ENCODE assay signal across 8 cellular contexts in genomic region chr7:129144095-129144833, GRCh38. TPM values are rescaled to one million over a fixed set of nuclear protein-coding genes. Genes with fewer than 3 reads are reported as not detected.
DNase-seq lines count a peak whose midpoint lies in the region; ATAC-seq, FAIRE-seq and TF ChIP-seq lines count a peak whose summit lies in the region.

Gene TSPAN33, plus strand, starts transcription at chr7:129144707. Its CDS starts 274 bp downstream, at chr7:129144981.

- ATAC-seq in GM19043 (IDR thresholded peaks at IDR 0.05; ENCODE audit: low read depth, unreplicated experiment) (peak; percentile 62), HG03280 (IDR thresholded peaks at IDR 0.05; ENCODE audit: unreplicated experiment) (peak; percentile 82)

- H3K56ac ChIP-seq in H1 (replicated peaks; ENCODE audit: insufficient read length, low read depth, low read length) (no peak within 1 kb of the TSS), mesendoderm (ENCODE audit: low read length) (peak within 1 kb of the TSS; percentile 37)

- no peaks in the 10 kb centered on the region for H3K79me2 ChIP-seq in H1 (ENCODE audit: control insufficient read depth in 1 of 2, insufficient read depth in 2 of 2, low read length in 2 of 2)
- no peaks in the 10 kb centered on the region for H3K79me2 ChIP-seq in mesendoderm (ENCODE audit: control insufficient read depth, insufficient read depth, low read length)

- TF ChIP-seq EP300 in H1 (IDR thresholded peaks at IDR 0.05; ENCODE audit: borderline replicate concordance in 1 of 2, low read depth in 2 of 2, low read length in 2 of 2): no peak

- H4K5ac ChIP-seq in H1 (ENCODE audit: insufficient read length, low read depth, low read length): no peak within 1 kb of the TSS
- no peak within 1 kb of the TSS for H4K5ac ChIP-seq in mesendoderm (ENCODE audit: low read length)

- CTCF ChIA-PET in activated CD8-positive, alpha-beta memory T cell treated with anti-CD3 and anti-CD28 coated beads for 36 hours (lab: Charles Lee): interaction anchor here (0.6 to 1.5 kb wide), 3 partner anchors 20 to 59 kb away, joined by 3 to 9 read pairs (median 5); no protein-coding TSS in a partner anchor
- CTCF ChIA-PET in H1 (lab: Charles Lee; ENCODE audit: partially characterized antibody): interaction anchor here (0.8 to 1.5 kb wide), 6 partner anchors 11 to 70 kb away, joined by 3 to 7 read pairs (median 4); no protein-coding TSS in a partner anchor

- DNase-seq in AML-193 (lab: John Stamatoyannopoulos, UW): peak; percentile 54 to 55
- DNase-seq in NCI-H526 (lab: John Stamatoyannopoulos, UW): peak; percentile 91 to 97
- peak in 1 of 2 experiments; percentile 88 for DNase-seq in H1 (ENCODE audit: low read depth in 1 of 2, low spot score in 2 of 2)
- peak; percentile 80 for DNase-seq in mesendoderm
- DNase-seq in stimulated activated CD8-positive, alpha-beta memory T cell treated with anti-CD3 and anti-CD28 coated beads, Interleukin-12 subunit alpha, Interleukin-12 subunit beta, amount 100 ng/mL, for 4 hours (ENCODE audit: low read depth): peak; percentile 39

- peaks cover 3% of the 10 kb centered on the region; the same call in 1 of the 2 replicates for H3K79me1 ChIP-seq in H1 (ENCODE audit: low read depth, low read length)
- H3K79me1 ChIP-seq in mesendoderm (ENCODE audit: low read length): no peaks in the 10 kb centered on the region

- no peak within 1 kb of the TSS for H2BK15ac ChIP-seq in H1 (ENCODE audit: low read length)
- H2BK15ac ChIP-seq in mesendoderm (replicated peaks; ENCODE audit: low read depth): no peak within 1 kb of the TSS

- no peak for TF ChIP-seq RAD21 in H1 (IDR thresholded peaks at IDR 0.05 in 1 of 2, conservative IDR thresholded peaks at IDR 0.05 in 1 of 2; ENCODE audit: low read depth in 2 of 2, low read length in 2 of 2)

- 4% methylated on average over 22 of the region's 43 CpGs; no CpG with 5 or more reads in 1 of the 2 experiments for WGBS in H1 (ENCODE audit: extremely low coverage in 1 of 2, insufficient coverage in 1 of 2, insufficient read length in 1 of 2, insufficient replicate concordance in 2 of 2, low coverage in 1 of 2, low lambda C conversion rate in 2 of 2, missing lambda C conversion rate in 1 of 2), 2 experiments
- no CpG with 5 or more reads among the region's 43 CpGs for WGBS in mesendoderm (ENCODE audit: extremely low coverage, insufficient coverage, low lambda C conversion rate)

- H3K36me3 ChIP-seq in H1 (ENCODE audit: control insufficient read depth in 2 of 4, insufficient read depth in 4 of 4, low read length in 3 of 4) (no peaks in the 10 kb centered on the region), mesendoderm (ENCODE audit: control insufficient read depth, insufficient read depth, low read length) (no peaks in the 10 kb centered on the region)

- peaks cover 6% of the 10 kb centered on the region for H3K23me2 ChIP-seq in H1 (ENCODE audit: low read depth, low read length)

- POLR2A ChIA-PET in activated CD8-positive, alpha-beta memory T cell treated with anti-CD3 and anti-CD28 coated beads for 36 hours (lab: Charles Lee): no interaction called here
- POLR2A ChIA-PET in H1 (lab: Charles Lee; ENCODE audit: partially characterized antibody): interaction anchor here (0.7 to 1.8 kb wide), 6 partner anchors 14 to 90 kb away, joined by 3 to 11 read pairs (median 4); no protein-coding TSS in a partner anchor

- H2BK5ac ChIP-seq in H1 (ENCODE audit: low read depth, low read length) (no peak within 1 kb of the TSS), mesendoderm (ENCODE audit: low read length) (no peak within 1 kb of the TSS)

- H2BK120ac ChIP-seq in H1 (replicated peaks; ENCODE audit: low read depth, low read length): no peak within 1 kb of the TSS
- H2BK120ac ChIP-seq in mesendoderm (ENCODE audit: low read depth, low read length): no peak within 1 kb of the TSS

- no peak within 1 kb of the TSS for H4K91ac ChIP-seq in H1 (replicated peaks; ENCODE audit: insufficient read length, low read length)

- H3K9ac ChIP-seq in H1 (replicated peaks in 1 of 4; ENCODE audit: extremely low read depth in 1 of 4, low read depth in 3 of 4, low read length in 3 of 4): peak within 1 kb of the TSS in 3 of 4 experiments; percentile 17 to 75 (median 55); a peak in 2 of 7 replicates
- peak within 1 kb of the TSS; percentile 48 for H3K9ac ChIP-seq in mesendoderm (ENCODE audit: low read length)

- H3K27ac ChIP-seq in H1 (ENCODE audit: low read depth, low read length) (no peak within 1 kb of the TSS), mesendoderm (ENCODE audit: low read depth, low read length) (no peak within 1 kb of the TSS)

- peaks cover 0 to 4% (median 2%) of the 10 kb centered on the region in 4 experiments; a peak in 4 of 7 replicates for H3K4me1 ChIP-seq in H1 (replicated peaks in 1 of 4; ENCODE audit: control insufficient read depth in 3 of 4, insufficient read depth in 4 of 4, low read length in 3 of 4)
- no peaks in the 10 kb centered on the region for H3K4me1 ChIP-seq in mesendoderm (ENCODE audit: control insufficient read depth, low read depth, low read length)

- H2BK12ac ChIP-seq in H1 (ENCODE audit: low read depth, low read length): 0 out of 2 replicates have a peak within 1 kb of the TSS, but pooled peaks have one; percentile 53

- no peak within 1 kb of the TSS; the same call in 1 of the 2 replicates for H3K18ac ChIP-seq in H1 (ENCODE audit: extremely low read depth, low read length)
- peak within 1 kb of the TSS; percentile 43 for H3K18ac ChIP-seq in mesendoderm (ENCODE audit: low read length)

- peaks cover 0 to 10% (median 3%) of the 10 kb centered on the region in 4 experiments; a peak in 4 of 7 replicates for H3K27me3 ChIP-seq in H1 (replicated peaks in 1 of 4; ENCODE audit: control insufficient read depth in 3 of 4, extremely low read depth in 1 of 4, insufficient read depth in 3 of 4, low read length in 3 of 4)
- peaks cover 3% of the 10 kb centered on the region for H3K27me3 ChIP-seq in mesendoderm (ENCODE audit: insufficient read depth, low read length, poor library complexity)

- H4K8ac ChIP-seq in H1 (ENCODE audit: extremely low read depth, insufficient read depth, low read length): no peak within 1 kb of the TSS
- H4K8ac ChIP-seq in mesendoderm (ENCODE audit: low read depth, low read length): no peak within 1 kb of the TSS

- H3K4me2 ChIP-seq in H1 (ENCODE audit: insufficient read depth in 1 of 2, low read depth in 2 of 2, low read length in 2 of 2): peak within 1 kb of the TSS; percentile 94 to 99
- peak within 1 kb of the TSS; percentile 45 for H3K4me2 ChIP-seq in mesendoderm (ENCODE audit: low read length)

- no peak for TF ChIP-seq POLR2A in H1 (IDR thresholded peaks at IDR 0.05; ENCODE audit: control extremely low read depth in 1 of 2, low read depth in 2 of 2, low read length in 2 of 2)

- H3K4ac ChIP-seq in H1 (replicated peaks; ENCODE audit: insufficient read length, low read depth, low read length): no peak within 1 kb of the TSS
- H3K4ac ChIP-seq in mesendoderm (ENCODE audit: low read depth, low read length): no peak within 1 kb of the TSS

- H2AK5ac ChIP-seq in H1 (ENCODE audit: low read depth, low read length): no peak within 1 kb of the TSS
- no peak within 1 kb of the TSS for H2AK5ac ChIP-seq in mesendoderm (ENCODE audit: low read length)

- H2AFZ ChIP-seq in H1 (ENCODE audit: low read length): peak within 1 kb of the TSS; percentile 100

- H4K20me1 ChIP-seq in H1 (replicated peaks in 1 of 2; ENCODE audit: control insufficient read depth in 1 of 2, insufficient read depth in 2 of 2, low read length in 2 of 2): no peaks in the 10 kb centered on the region

- no peak for TF ChIP-seq CTCF in H1 (IDR thresholded peaks at IDR 0.05; ENCODE audit: control extremely low read depth in 1 of 3, insufficient read depth in 1 of 3, low read depth in 1 of 3, low read length in 3 of 3)

- H3K9me3 ChIP-seq in H1 (ENCODE audit: insufficient read depth in 2 of 2, low read depth in 1 of 2, low read length in 1 of 2): no peaks in the 10 kb centered on the region

- FAIRE-seq in H1 (lab: Jason Lieb, UNC): no peak

- H3K23ac ChIP-seq in H1 (ENCODE audit: insufficient read length): no peak within 1 kb of the TSS
- no peak within 1 kb of the TSS for H3K23ac ChIP-seq in mesendoderm (ENCODE audit: low read length)

- H3K14ac ChIP-seq in H1 (ENCODE audit: insufficient read length): no peak within 1 kb of the TSS

- H3K4me3 ChIP-seq in H1 (ENCODE audit: extremely low read depth in 1 of 4, insufficient read depth in 2 of 4, low read depth in 3 of 4, low read length in 4 of 4) (peak within 1 kb of the TSS; percentile 43 to 99 (median 55)), mesendoderm (ENCODE audit: low read length) (peak within 1 kb of the TSS; percentile 8)

- H2BK20ac ChIP-seq in H1 (ENCODE audit: low read length): peak within 1 kb of the TSS; percentile 34; the same call in 1 of the 2 replicates

TF ChIP-seq in H1, 55 proteins besides CTCF, POLR2A, EP300 and RAD21 (continues in another document):
- peak in 1 of 2 experiments; percentile 36; a peak in 1 of 4 replicates for TF ChIP-seq HDAC2 (IDR thresholded peaks at IDR 0.05; ENCODE audit: borderline replicate concordance in 1 of 2, low read depth in 2 of 2, low read length in 2 of 2)
- no peak for TF ChIP-seq CTBP2 (IDR thresholded peaks at IDR 0.05; ENCODE audit: borderline replicate concordance, insufficient read depth, insufficient read length, low read length)
- TF ChIP-seq KDM1A (IDR thresholded peaks at IDR 0.05; ENCODE audit: borderline replicate concordance, low read length): 0 out of 2 replicates have a peak, but pooled peaks have one; percentile 26
- no peak for TF ChIP-seq TCF12 (IDR thresholded peaks at IDR 0.05; ENCODE audit: low read depth, low read length)
- peak; percentile 41; the same call in 1 of the 2 replicates for TF ChIP-seq SP2 (IDR thresholded peaks at IDR 0.05; ENCODE audit: low read length)
- TF ChIP-seq FOSL1 (IDR thresholded peaks at IDR 0.05; ENCODE audit: insufficient read depth, low read depth, low read length): no peak
- TF ChIP-seq CEBPB (IDR thresholded peaks at IDR 0.05; ENCODE audit: low read depth, low read length): peak; percentile 83
- no peak for TF ChIP-seq GTF2F1 (IDR thresholded peaks at IDR 0.05; ENCODE audit: borderline replicate concordance, low read depth, low read length)
- TF ChIP-seq CHD1 (IDR thresholded peaks at IDR 0.05; ENCODE audit: low read depth, low read length): no peak
- TF ChIP-seq BACH1 (IDR thresholded peaks at IDR 0.05; ENCODE audit: low read length): no peak

RNA-seq across cellular contexts. Expression of gene TSPAN33, which starts in this region (rescaled TPM):
- total RNA-seq in activated CD8-positive, alpha-beta memory T cell treated with anti-CD3 and anti-CD28 coated beads for 36 hours: 10 to 100 TPM; 17.7 to 19.2 TPM
- 47.1 TPM in 2 replicates for total RNA-seq in H1 (2021; fragmentation: NEBNext Ultra II Directional; extraction: Animal tissue kit (Norgen Biotek cat#: 25700))
- 42.8 and 46.6 TPM in 2 replicates for polyA plus RNA-seq in H1 (2011; rRNA removed)
- 49.3 TPM for polyA plus RNA-seq in H1 (2011; cell fraction: cytosol; rRNA removed)
- 38.6 TPM for polyA plus RNA-seq in H1 (2011; cell fraction: nucleus; rRNA removed)
- polyA plus RNA-seq in H1 (2012, experiment 1 of 2): 41.3 to 47.5 TPM (median 44.6 TPM) in 4 replicates
- 54.9 TPM for polyA plus RNA-seq in H1 (2012, experiment 2 of 2)
- polyA plus RNA-seq in H1 (2013, experiment 1 of 2): 21.9 TPM
- 26.4 TPM for polyA plus RNA-seq in H1 (2013, experiment 2 of 2)
- polyA minus RNA-seq in H1 (2011; rRNA and poly(A)+ RNA removed): 81.5 and 91.9 TPM in 2 replicates
- polyA minus RNA-seq in H1 (2011; cell fraction: cytosol; rRNA and poly(A)+ RNA removed): 41.5 TPM
- 26.3 TPM for polyA minus RNA-seq in H1 (2011; cell fraction: nucleus; rRNA and poly(A)+ RNA removed)
- 12.9 TPM for polyA plus RNA-seq in mesendoderm (2013, experiment 1 of 2)
- polyA plus RNA-seq in mesendoderm (2013, experiment 2 of 2): 13.3 TPM
